In the genomic region with DNA sequence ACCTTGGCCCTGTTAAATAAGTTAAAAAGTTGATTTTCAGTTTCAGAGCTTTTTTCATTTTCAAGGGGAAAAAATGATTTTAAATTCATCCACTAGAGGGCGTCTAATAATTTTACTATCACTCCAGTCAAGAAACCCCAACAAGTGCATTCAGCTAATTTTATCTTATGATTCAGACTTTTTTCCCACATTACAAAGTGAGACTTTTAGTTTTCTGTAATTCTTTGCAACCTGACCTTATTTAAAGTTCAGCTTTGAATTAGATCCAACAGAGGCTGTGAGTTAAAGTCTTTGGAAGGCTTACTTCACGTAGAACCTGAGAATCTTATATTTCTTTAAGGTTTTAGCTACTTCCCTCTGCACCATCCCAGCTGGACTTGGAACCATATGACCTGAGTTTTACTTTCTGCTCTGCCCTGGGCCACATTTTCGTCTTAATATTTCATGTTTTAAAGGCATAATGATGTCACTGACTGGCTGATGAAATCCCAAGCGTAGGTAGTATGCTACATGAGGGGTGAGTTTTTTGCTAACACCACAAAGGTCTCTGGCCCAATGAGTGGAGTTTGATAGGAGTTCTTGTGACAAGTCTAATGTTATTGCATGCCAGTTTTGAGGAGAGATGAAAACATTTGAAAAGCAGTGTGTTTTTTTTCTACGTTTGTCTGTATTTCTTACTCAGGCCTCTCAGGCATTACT, we compare ENCODE assay signal across 1 cellular context.
TF ChIP-seq lines count a peak whose summit lies in the region.

No MANE protein-coding gene starts in this region.

TF ChIP-seq in GM23338, 12 proteins besides CTCF, POLR2A, EP300 and RAD21 (continued from another document):
- TF ChIP-seq ZNF462 (CRISPR knock-in tag; IDR thresholded peaks at IDR 0.05) (no peak), NANOG (IDR thresholded peaks at IDR 0.05; ENCODE audit: borderline replicate concordance) (no peak), EZH2 (IDR thresholded peaks at IDR 0.05; ENCODE audit: low read depth, unreplicated experiment) (no peak), ZNF331 (CRISPR knock-in tag; IDR thresholded peaks at IDR 0.05; ENCODE audit: low read depth) (no peak), POLR2AphosphoS5 (IDR thresholded peaks at IDR 0.05; ENCODE audit: low read depth) (no peak), EZH2phosphoT487 (IDR thresholded peaks at IDR 0.05; ENCODE audit: unreplicated experiment) (no peak), STAT1 (IDR thresholded peaks at IDR 0.05; ENCODE audit: unreplicated experiment) (no peak), REST (IDR thresholded peaks at IDR 0.05; ENCODE audit: unreplicated experiment) (no peak)
